13 cellular contexts compared by ENCODE assay signal in the genomic region with DNA sequence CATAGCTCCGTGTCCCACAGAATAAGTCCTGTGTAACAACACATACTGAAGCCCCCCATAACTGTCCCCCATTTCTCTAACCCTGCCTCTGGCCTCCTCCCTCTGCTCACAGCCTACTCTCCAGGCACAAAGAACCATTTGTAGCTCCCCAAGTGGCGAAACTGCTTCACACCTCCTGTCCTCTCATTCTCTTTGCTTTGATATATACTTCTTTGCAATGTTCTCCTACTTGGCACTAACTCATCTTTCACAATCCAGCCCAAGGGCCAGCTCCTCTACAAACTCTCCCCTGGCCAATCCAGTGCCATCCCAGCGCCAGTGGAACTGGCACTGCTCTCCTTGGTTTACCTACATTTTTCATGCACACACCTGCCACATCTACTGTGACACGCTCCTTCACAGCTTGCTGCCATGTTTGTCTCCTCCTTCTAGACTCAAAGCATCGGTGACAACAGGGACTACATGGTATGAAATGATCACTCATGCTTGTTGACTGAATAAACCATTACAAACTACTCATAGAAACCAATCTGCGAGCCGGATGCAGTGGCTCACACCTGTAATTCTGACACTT. TPM values are rescaled to one million over a fixed set of nuclear protein-coding genes. Genes with fewer than 3 reads are reported as not detected.
DNase-seq lines count a peak whose midpoint lies in the region; ATAC-seq and TF ChIP-seq lines count a peak whose summit lies in the region.
"Had no signal": no experiment of that assay in that cellular context is flagged by ENCODE, and none has a peak within 500 bp of the region (broad histone marks: within the 10 kb centered on the region; RNA-seq: fewer than 3 reads in every experiment).

No MANE protein-coding gene starts in this region.

- peaks cover 22 to 47% (median 30%) of the 10 kb centered on the region in 4 donors for H3K4me1 Mint-ChIP-seq in CD4-positive, CD25-positive, alpha-beta regulatory T cell
- H3K4me1 Mint-ChIP-seq in T-cell (peaks cover 42 to 46% (median 46%) of the 10 kb centered on the region in 3 donors), osteocyte (ENCODE audit: unreplicated experiment) (peaks cover 21% of the 10 kb centered on the region)

- H3K27me3 ChIP-seq in CD4-positive, CD25-positive, alpha-beta regulatory T cell (ENCODE audit: control insufficient read depth, insufficient read depth, low read length): no peaks in the 10 kb centered on the region
- H3K27me3 ChIP-seq: cardiac muscle cell, suprapubic skin had no signal

- H3K4me3 Mint-ChIP-seq in CD4-positive, CD25-positive, alpha-beta regulatory T cell: no peak overlapping the region
- H3K4me3 Mint-ChIP-seq in T-cell (no peak overlapping the region), osteocyte (ENCODE audit: unreplicated experiment) (no peak overlapping the region)
- H3K4me3 Mint-ChIP-seq: natural killer cell treated with Interleukin-12 subunit alpha and Interleukin-12 subunit beta and Interleukin-15 and Interleukin-18, amount 100 ng/mL, for 72 hours had no signal

- peak overlapping the region; percentile 9 for H3K27ac ChIP-seq in CD4-positive, CD25-positive, alpha-beta regulatory T cell (ENCODE audit: insufficient read depth, low read length, poor library complexity, severe bottlenecking)
- H3K27ac ChIP-seq: cardiac muscle cell, suprapubic skin had no signal

- no peak overlapping the region for H3K27ac Mint-ChIP-seq in CD4-positive, CD25-positive, alpha-beta regulatory T cell
- H3K27ac Mint-ChIP-seq in T-cell (no peak overlapping the region), osteocyte (ENCODE audit: unreplicated experiment) (no peak overlapping the region)
- H3K27ac Mint-ChIP-seq: natural killer cell treated with Interleukin-12 subunit alpha and Interleukin-12 subunit beta and Interleukin-15 and Interleukin-18, amount 100 ng/mL, for 72 hours had no signal

- H3K4me1 ChIP-seq in CD4-positive, CD25-positive, alpha-beta regulatory T cell (ENCODE audit: control insufficient read depth, insufficient read depth, low read length, poor library complexity, severe bottlenecking): peaks cover 100% of the 10 kb centered on the region

- ATAC-seq in CD4-positive, CD25-positive, alpha-beta regulatory T cell (ENCODE audit: low read depth in 2 of 2): peak in 1 of 2 donors; percentile 30
- ATAC-seq in T-cell (replicated peaks in 1 of 4): peak in 3 of 4 experiments; percentile 15 to 37 (median 31)
- peak; percentile 92 for ATAC-seq in left lobe of liver
- no peak for ATAC-seq in HG03432 (IDR thresholded peaks at IDR 0.05; ENCODE audit: unreplicated experiment)

- H3K27me3 Mint-ChIP-seq in CD4-positive, CD25-positive, alpha-beta regulatory T cell: no peaks in the 10 kb centered on the region
- H3K27me3 Mint-ChIP-seq in T-cell (no peaks in the 10 kb centered on the region), osteocyte (ENCODE audit: unreplicated experiment) (no peaks in the 10 kb centered on the region)
- H3K27me3 Mint-ChIP-seq: natural killer cell treated with Interleukin-12 subunit alpha and Interleukin-12 subunit beta and Interleukin-15 and Interleukin-18, amount 100 ng/mL, for 72 hours had no signal

- peaks cover 8% of the 10 kb centered on the region for H3K36me3 ChIP-seq in CD4-positive, CD25-positive, alpha-beta regulatory T cell (ENCODE audit: control insufficient read depth, insufficient read depth, low read length)
- H3K36me3 ChIP-seq: cardiac muscle cell, suprapubic skin had no signal

- POLR2A ChIA-PET in T-cell (lab: Charles Lee): interaction anchor here (0.5 to 1.8 kb wide), 5 partner anchors 10 to 50 kb away, joined by 3 to 7 read pairs (median 5); no protein-coding TSS in a partner anchor

- peak overlapping the region; percentile 19 for H3K4me3 ChIP-seq in CD4-positive, CD25-positive, alpha-beta regulatory T cell (ENCODE audit: low read depth, low read length)
- H3K4me3 ChIP-seq: cardiac muscle cell, suprapubic skin had no signal

- TF ChIP-seq CTCF in GM10266 (IDR thresholded peaks at IDR 0.05; ENCODE audit: control insufficient read depth, insufficient read depth, low read depth, missing control alignments): peak; percentile 45
- TF ChIP-seq CTCF in osteocyte (IDR thresholded peaks at IDR 0.05): no peak

- CTCF ChIA-PET in T-cell (lab: Charles Lee): interaction anchor here (0.6 to 1.2 kb wide), 7 partner anchors 10 to 50 kb away, joined by 3 to 5 read pairs (median 4); no protein-coding TSS in a partner anchor

- no peaks in the 10 kb centered on the region for H3K9me3 ChIP-seq in CD4-positive, CD25-positive, alpha-beta regulatory T cell (ENCODE audit: control insufficient read depth in 2 of 2, low read length in 2 of 2)
- H3K9me3 ChIP-seq: suprapubic skin had no signal

- peak in 1 of 3 donors; percentile 56 for DNase-seq in CD4-positive, CD25-positive, alpha-beta regulatory T cell
- no peak for DNase-seq in GM10266 (ENCODE audit: extremely low spot score)
- DNase-seq in T-cell: peak in 1 of 34 experiments; percentile 21
- peak; percentile 61 for DNase-seq in left lobe of liver (ENCODE audit: low spot score)
- DNase-seq in iPS-NIHi7 (ENCODE audit: extremely low spot score): no peak
- DNase-seq in osteocyte (ENCODE audit: extremely low spot score, unreplicated experiment): no peak
- DNase-seq: activated CD4-positive, CD25-positive, alpha-beta regulatory T cell treated with anti-CD3 and anti-CD28 coated beads, Interleukin-2, amount 50 U/mL, for 72 hours; activated gamma-delta T cell; glutamatergic neuron had no signal

- H3K9me3 Mint-ChIP-seq in CD4-positive, CD25-positive, alpha-beta regulatory T cell: no peaks in the 10 kb centered on the region
- H3K9me3 Mint-ChIP-seq in T-cell (no peaks in the 10 kb centered on the region), osteocyte (ENCODE audit: unreplicated experiment) (no peaks in the 10 kb centered on the region)
- H3K9me3 Mint-ChIP-seq: natural killer cell treated with Interleukin-12 subunit alpha and Interleukin-12 subunit beta and Interleukin-15 and Interleukin-18, amount 100 ng/mL, for 72 hours had no signal

- peaks cover 18% of the 10 kb centered on the region for H3K36me3 Mint-ChIP-seq in CD4-positive, CD25-positive, alpha-beta regulatory T cell
- H3K36me3 Mint-ChIP-seq in T-cell (peaks cover 12% of the 10 kb centered on the region), osteocyte (ENCODE audit: unreplicated experiment) (peaks cover 4% of the 10 kb centered on the region)
- H3K36me3 Mint-ChIP-seq: natural killer cell treated with Interleukin-12 subunit alpha and Interleukin-12 subunit beta and Interleukin-15 and Interleukin-18, amount 100 ng/mL, for 72 hours had no signal

RNA-seq across cellular contexts. Expression of a gene that starts 12.8 kb away (rescaled TPM):
- 487 TPM for total RNA-seq in CD4-positive, CD25-positive, alpha-beta regulatory T cell
- polyA plus RNA-seq in CD4-positive, CD25-positive, alpha-beta regulatory T cell: 100 to 1,000 TPM; 202 to 214 (median 206) TPM
- total RNA-seq in T-cell: 100 to 1,000 TPM; 357 to 509 (median 372) TPM
- 32.1 TPM for total RNA-seq in left lobe of liver
- total RNA-seq in osteocyte: 113 and 123 TPM in 2 replicates
